Comparison of ENCODE assay signal across 16 cellular contexts in genomic region chr2:206936456-206937222, GRCh38. TPM values are rescaled to one million over a fixed set of nuclear protein-coding genes. Genes with fewer than 3 reads are reported as not detected.
DNase-seq lines count a peak whose midpoint lies in the region; ATAC-seq and TF ChIP-seq lines count a peak whose summit lies in the region.
"Had no signal": no experiment of that assay in that cellular context is flagged by ENCODE, and none has a peak within 500 bp of the region (broad histone marks: within the 10 kb centered on the region; RNA-seq: fewer than 3 reads in every experiment).

No MANE protein-coding gene starts in this region.

- POLR2A ChIA-PET in Caco-2 (lab: Charles Lee) = no interaction called here

- H3K27ac Mint-ChIP-seq in Calu3 (ENCODE audit: unreplicated experiment) (no peak overlapping the region), Caco-2 (ENCODE audit: unreplicated experiment) (no peak overlapping the region)
- H3K27ac Mint-ChIP-seq: CD8-positive, alpha-beta T cell; HFFc6 had no signal

- no peaks in the 10 kb centered on the region for H3K27me3 Mint-ChIP-seq in Calu3 (ENCODE audit: unreplicated experiment)
- peaks cover 6% of the 10 kb centered on the region for H3K27me3 Mint-ChIP-seq in Caco-2 (ENCODE audit: insufficient read depth, unreplicated experiment)

- no peaks in the 10 kb centered on the region for H3K36me3 Mint-ChIP-seq in Calu3 (ENCODE audit: insufficient read depth, unreplicated experiment)
- H3K36me3 Mint-ChIP-seq in Caco-2 (ENCODE audit: insufficient read depth, unreplicated experiment) = no peaks in the 10 kb centered on the region
- H3K36me3 Mint-ChIP-seq: CD8-positive, alpha-beta T cell had no signal

- no peaks in the 10 kb centered on the region for H3K27me3 ChIP-seq in MG63
- H3K27me3 ChIP-seq in Caco-2 (replicated peaks; ENCODE audit: control insufficient read depth, insufficient read depth, low read length) = no peaks in the 10 kb centered on the region
- H3K27me3 ChIP-seq: BE2C had no signal

- intact Hi-C loops in Calu3 (cut with micrococcal nuclease; ENCODE audit: unreplicated experiment) = no loop called here
- intact Hi-C loops in left ventricle myocardium superior (cut with micrococcal nuclease) = no loop called here
- intact Hi-C loops in Caco-2 (cut with micrococcal nuclease; ENCODE audit: unreplicated experiment) = no loop called here

- peaks cover 2% of the 10 kb centered on the region for H3K9me3 Mint-ChIP-seq in Calu3 (ENCODE audit: low read depth, unreplicated experiment)
- H3K9me3 Mint-ChIP-seq in Caco-2 (ENCODE audit: unreplicated experiment) = no peaks in the 10 kb centered on the region
- H3K9me3 Mint-ChIP-seq: HFFc6 had no signal

- H3K4me3 Mint-ChIP-seq in Calu3 (ENCODE audit: low read depth, unreplicated experiment) = no peak overlapping the region
- no peak overlapping the region for H3K4me3 Mint-ChIP-seq in Caco-2 (ENCODE audit: unreplicated experiment)
- H3K4me3 Mint-ChIP-seq: CD8-positive, alpha-beta T cell; HFFc6 had no signal

- CTCF ChIA-PET in Calu3 (lab: Charles Lee) = no interaction called here
- CTCF ChIA-PET in Caco-2 (lab: Charles Lee) = no interaction called here

- H3K9me3 ChIP-seq in MG63 = no peaks in the 10 kb centered on the region
- no peaks in the 10 kb centered on the region; the same call in 1 of the 2 replicates for H3K9me3 ChIP-seq in Caco-2
- H3K9me3 ChIP-seq: BE2C had no signal

- no peak for ATAC-seq in left ventricle myocardium superior
- ATAC-seq: CD8-positive, alpha-beta T cell had no signal

- BruUV-seq in Calu3 (replicated peaks; lab: Mats Ljungman, UMichigan) (no TSS peak), Caco-2 (replicated peaks; lab: Mats Ljungman, UMichigan) (no TSS peak)

- TF ChIP-seq CTCF in fibroblast of mammary gland (conservative IDR thresholded peaks at IDR 0.05; ENCODE audit: control insufficient read depth, insufficient read depth, low read depth, low read length) = no peak
- TF ChIP-seq CTCF in Calu3 (IDR thresholded peaks at IDR 0.05; ENCODE audit: unreplicated experiment) = no peak
- TF ChIP-seq CTCF in Caco-2 (IDR thresholded peaks at IDR 0.05; ENCODE audit: insufficient read depth in 1 of 2, low read depth in 1 of 2, low read length in 1 of 2, severe bottlenecking in 1 of 2, unreplicated experiment in 1 of 2) = no peak

- H3K36me3 ChIP-seq in MG63 = no peaks in the 10 kb centered on the region
- H3K36me3 ChIP-seq in Caco-2 (ENCODE audit: control insufficient read depth, insufficient read depth, low read length) = no peaks in the 10 kb centered on the region
- H3K36me3 ChIP-seq: BE2C had no signal

- H3K4me1 Mint-ChIP-seq in Calu3 (ENCODE audit: low read depth, unreplicated experiment) (no peaks in the 10 kb centered on the region), Caco-2 (ENCODE audit: low read depth, unreplicated experiment) (no peaks in the 10 kb centered on the region)

- DNase-seq in MG63 (peak; percentile 18), amniotic epithelial cell (ENCODE audit: low read depth) (peak; percentile 34), fibroblast of mammary gland (ENCODE audit: low read depth) (peak; percentile 36), left kidney (ENCODE audit: low read depth, low spot score) (peak; percentile 7), Calu3 (no peak), ureter (ENCODE audit: low spot score) (no peak), left ventricle myocardium superior (no peak), Caco-2 (no peak)
- DNase-seq: BE2C; CD8-positive, alpha-beta T cell; DMS 273 treated with DMSO at 0.1 percent for 48 hours; HFFc6; NCI-H1048; NCI-H774; SHP77 treated with DMSO at 0.1 percent for 48 hours had no signal

- H3K4me1 ChIP-seq in Caco-2 = no peaks in the 10 kb centered on the region
- H3K4me1 ChIP-seq: BE2C had no signal

- H3K4me3 ChIP-seq in MG63 (no peak overlapping the region), fibroblast of mammary gland (ENCODE audit: control insufficient read depth, low read depth, low read length) (no peak overlapping the region), Caco-2 (ENCODE audit: low read depth, low read length) (no peak overlapping the region)

RNA-seq across cellular contexts. Expression of gene CPO, which starts 2.7 kb away (rescaled TPM):
- not detected in 2 replicates for total RNA-seq in MG63 (2014; rRNA removed; shearing (Covaris generic); ENCODE audit: low replicate concordance)
- total RNA-seq in Calu3 (2022) (0.40 TPM in 1 of 2 replicates, not detected in the other), ureter (not detected), left ventricle myocardium superior (0.27 TPM), Caco-2 (2022) (not detected in 2 replicates)
- total RNA-seq: CD8-positive, alpha-beta T cell; H4; HFFc6 had no signal

Comparison
In these comparisons a context has a peak if more than half of its experiments do, and no peak if none do; other contexts are left out.
1. DNase-seq: peak in MG63 (single experiment), amniotic epithelial cell (single experiment), fibroblast of mammary gland (single experiment) and left kidney (single experiment); none in Calu3 (single experiment), ureter (single experiment), left ventricle myocardium superior (single experiment) and Caco-2 (0 of 2).